ENCODE assay signal across 25 cellular contexts in genomic region chr3:42807929-42808328, GRCh38. TPM values are rescaled to one million over a fixed set of nuclear protein-coding genes. Genes with fewer than 3 reads are reported as not detected.
"Had no signal": no experiment of that assay in that cellular context is flagged by ENCODE, and none has a peak within 500 bp of the region (broad histone marks: within the 10 kb centered on the region; RNA-seq: fewer than 3 reads in every experiment).

No MANE protein-coding gene starts in this region.

- H2AFZ ChIP-seq: PC-9 had no signal

- H3K27me3 ChIP-seq: Peyer's patch had no signal

- DNase-seq: KBM-7, MV-4-11, NCI-H1048, NCI-H1105, NCI-H1417, NCI-H1436 treated with DMSO at 0.1 percent for 48 hours, NCI-H1694, NCI-H2029, NCI-H2081 treated with DMSO at 0.1 percent for 48 hours, NCI-H2171, NCI-H226, NCI-H446, NCI-H510A, NCI-H524 treated with DMSO at 0.1 percent for 48 hours, NCI-H69, NCI-H774, PC-9, Peyer's patch, Right ventricle myocardium superior, RPMI8226, SIG-M5 had no signal

- H3K9me3 Mint-ChIP-seq: IgD-negative memory B cell had no signal

- H3K4me3 ChIP-seq: PC-9, Peyer's patch, SJSA1, SK-N-MC had no signal

- H3K4me2 ChIP-seq: PC-9 had no signal

- H3K27ac ChIP-seq: HL-60, Peyer's patch, SJSA1, SK-N-MC had no signal

- H3K36me3 ChIP-seq: Peyer's patch had no signal

- H3K9me3 ChIP-seq: Peyer's patch, SJSA1 had no signal

- H3K36me3 Mint-ChIP-seq: IgD-negative memory B cell had no signal

- H3K27ac Mint-ChIP-seq: IgD-negative memory B cell had no signal

RNA-seq across cellular contexts. Expression of gene ACKR2, which starts 1.3 kb away (rescaled TPM):
- total RNA-seq: SJSA1 had no signal
- polyA plus RNA-seq: IgD-negative memory B cell had no signal
